ENCODE assay signal across 9 cellular contexts in the genomic region with DNA sequence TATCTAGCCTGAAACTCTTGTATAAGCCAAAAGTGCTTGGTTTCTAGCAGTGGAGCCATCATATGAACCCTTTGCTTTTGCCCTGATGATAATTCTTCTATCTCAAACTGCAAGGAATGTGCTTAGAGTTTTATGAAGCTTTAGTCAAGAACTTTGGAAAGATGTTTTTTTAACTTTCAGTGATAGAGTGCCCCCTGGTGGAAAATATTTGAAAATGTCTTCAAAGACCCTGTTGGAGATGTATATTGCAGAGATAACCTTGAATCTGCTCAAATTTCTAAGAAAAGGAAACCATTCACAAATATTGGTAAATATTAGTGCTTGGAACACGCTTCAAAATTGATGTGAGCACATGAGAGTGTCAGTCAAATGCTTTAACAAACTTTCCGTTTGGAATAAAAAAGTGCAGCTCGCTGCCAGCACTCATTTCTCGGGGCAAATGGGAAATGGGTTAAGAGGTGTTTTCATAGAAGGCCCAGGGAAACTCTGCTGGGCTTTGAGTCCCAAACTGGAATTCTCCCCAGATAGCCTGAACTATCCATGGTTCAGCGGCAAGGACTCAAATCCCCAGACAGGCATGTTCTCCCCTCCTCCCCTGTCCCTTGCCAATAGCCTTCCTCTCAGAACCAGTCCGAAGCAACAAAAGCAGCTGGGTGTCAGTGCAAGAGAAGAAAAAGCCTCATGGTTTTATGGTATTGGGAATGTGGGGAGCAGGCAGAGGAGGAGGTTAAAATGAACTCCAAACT.
A peak's percentile ranks its signal among the peaks of the same experiment; 100 is the strongest.
DNase-seq lines count a peak whose midpoint lies in the region; ATAC-seq and TF ChIP-seq lines count a peak whose summit lies in the region.
"Had no signal": no experiment of that assay in that cellular context is flagged by ENCODE, and none has a peak within 500 bp of the region (broad histone marks: within the 10 kb centered on the region; RNA-seq: fewer than 3 reads in every experiment).

No MANE protein-coding gene starts in this region.

- no peak overlapping the region for H3K27ac ChIP-seq in CD8-positive, alpha-beta T cell (ENCODE audit: low read depth, low read length)

- peaks cover 21% of the 10 kb centered on the region for H3K27me3 Mint-ChIP-seq in CD8-positive, alpha-beta T cell (ENCODE audit: low read depth)
- peaks cover 24% of the 10 kb centered on the region for H3K27me3 Mint-ChIP-seq in activated naive CD8-positive, alpha-beta T cell treated with anti-CD3 and anti-CD28 coated beads for 36 hours

- no peaks in the 10 kb centered on the region for H3K36me3 Mint-ChIP-seq in CD8-positive, alpha-beta T cell
- H3K36me3 Mint-ChIP-seq in activated naive CD8-positive, alpha-beta T cell treated with anti-CD3 and anti-CD28 coated beads for 36 hours: peaks cover 14% of the 10 kb centered on the region

- H3K27ac Mint-ChIP-seq in CD8-positive, alpha-beta T cell: no peak overlapping the region
- H3K27ac Mint-ChIP-seq in activated naive CD8-positive, alpha-beta T cell treated with anti-CD3 and anti-CD28 coated beads for 36 hours: no peak overlapping the region

- no peaks in the 10 kb centered on the region for H3K9me3 ChIP-seq in CD8-positive, alpha-beta T cell (ENCODE audit: low read length)

- DNase-seq in CD8-positive, alpha-beta T cell: no peak
- DNase-seq in HEK293T (ENCODE audit: extremely low spot score) (peak; percentile 56), SK-N-DZ (ENCODE audit: low spot score) (peak; percentile 44), fibroblast of the aortic adventitia (ENCODE audit: low read depth) (peak; percentile 72), sciatic nerve (ENCODE audit: low spot score) (no peak)
- DNase-seq in activated naive CD8-positive, alpha-beta T cell treated with anti-CD3 and anti-CD28 coated beads for 36 hours: no peak
- DNase-seq: left cardiac atrium had no signal

- no peaks in the 10 kb centered on the region for H3K4me1 ChIP-seq in CD8-positive, alpha-beta T cell (ENCODE audit: insufficient read depth, low read length)

- peak; percentile 75 for TF ChIP-seq CTCF in CD8-positive, alpha-beta T cell (IDR thresholded peaks at IDR 0.05)
- peak; percentile 48 for TF ChIP-seq CTCF in fibroblast of the aortic adventitia (IDR thresholded peaks at IDR 0.05; ENCODE audit: insufficient read depth, low read length)

- intact Hi-C loops in CD8-positive, alpha-beta T cell (cut with DNase I, micrococcal nuclease): loop anchor here (1.0 to 5.0 kb wide), 7 partner anchors 238 to 836 kb away; no protein-coding TSS in a partner anchor
- intact Hi-C loops in sciatic nerve (cut with DNase I): no loop called here

- CTCF ChIA-PET in CD8-positive, alpha-beta T cell (lab: Charles Lee): interaction anchor here (0.7 to 4.9 kb wide), 32 partner anchors 9 to 515 kb away, joined by 3 to 25 read pairs (median 4); a partner anchor contains a TSS
- CTCF ChIA-PET in HEK293T (lab: Yijun Ruan, JAX): interaction anchor here (0.9 to 1.4 kb wide), 5 partner anchors 10 to 277 kb away, joined by 3 to 5 read pairs (median 4); a partner anchor contains a TSS

- no peaks in the 10 kb centered on the region for H3K9me3 Mint-ChIP-seq in CD8-positive, alpha-beta T cell
- no peaks in the 10 kb centered on the region for H3K9me3 Mint-ChIP-seq in activated naive CD8-positive, alpha-beta T cell treated with anti-CD3 and anti-CD28 coated beads for 36 hours

- no peaks in the 10 kb centered on the region for H3K4me1 Mint-ChIP-seq in CD8-positive, alpha-beta T cell (ENCODE audit: low read depth)
- H3K4me1 Mint-ChIP-seq in activated naive CD8-positive, alpha-beta T cell treated with anti-CD3 and anti-CD28 coated beads for 36 hours: peaks cover 3% of the 10 kb centered on the region

- H3K4me3 Mint-ChIP-seq in CD8-positive, alpha-beta T cell: no peak overlapping the region
- no peak overlapping the region for H3K4me3 Mint-ChIP-seq in activated naive CD8-positive, alpha-beta T cell treated with anti-CD3 and anti-CD28 coated beads for 36 hours

- no peak overlapping the region for H3K4me3 ChIP-seq in CD8-positive, alpha-beta T cell (ENCODE audit: low read depth, low read length)
- H3K4me3 ChIP-seq in fibroblast of the aortic adventitia (ENCODE audit: low read depth, low read length): no peak overlapping the region

- no peaks in the 10 kb centered on the region for H3K36me3 ChIP-seq in CD8-positive, alpha-beta T cell (ENCODE audit: insufficient read depth, low read length)

- no peaks in the 10 kb centered on the region for H3K27me3 ChIP-seq in CD8-positive, alpha-beta T cell (ENCODE audit: insufficient read depth, low read length)

- ATAC-seq in CD8-positive, alpha-beta T cell: no peak
- peak; percentile 53 for ATAC-seq in sciatic nerve
- no peak for ATAC-seq in HG03039 (IDR thresholded peaks at IDR 0.05; ENCODE audit: unreplicated experiment)
- no peak for ATAC-seq in GM18870 (IDR thresholded peaks at IDR 0.05; ENCODE audit: unreplicated experiment)

- POLR2A ChIA-PET in CD8-positive, alpha-beta T cell (lab: Charles Lee): no interaction called here
- POLR2A ChIA-PET in HEK293T (lab: Yijun Ruan, JAX): no interaction called here

TF ChIP-seq in HEK293T, 16 proteins besides CTCF, POLR2A, EP300 and RAD21:
- TF ChIP-seq NFRKB (IDR thresholded peaks at IDR 0.05) (no peak), BHLHE40 (IDR thresholded peaks at IDR 0.05; ENCODE audit: borderline replicate concordance) (no peak), ELF4 (IDR thresholded peaks at IDR 0.05) (no peak), FOXK2 (IDR thresholded peaks at IDR 0.05) (no peak), ZNF384 (IDR thresholded peaks at IDR 0.05) (no peak), HDGF (IDR thresholded peaks at IDR 0.05; ENCODE audit: borderline replicate concordance) (no peak), L3MBTL2 (conservative IDR thresholded peaks at IDR 0.05) (no peak), SP1 (IDR thresholded peaks at IDR 0.05) (no peak), ARNT (IDR thresholded peaks at IDR 0.05) (no peak), FOXA1 (IDR thresholded peaks at IDR 0.05) (no peak)
- TF ChIP-seq, protein P1, sequence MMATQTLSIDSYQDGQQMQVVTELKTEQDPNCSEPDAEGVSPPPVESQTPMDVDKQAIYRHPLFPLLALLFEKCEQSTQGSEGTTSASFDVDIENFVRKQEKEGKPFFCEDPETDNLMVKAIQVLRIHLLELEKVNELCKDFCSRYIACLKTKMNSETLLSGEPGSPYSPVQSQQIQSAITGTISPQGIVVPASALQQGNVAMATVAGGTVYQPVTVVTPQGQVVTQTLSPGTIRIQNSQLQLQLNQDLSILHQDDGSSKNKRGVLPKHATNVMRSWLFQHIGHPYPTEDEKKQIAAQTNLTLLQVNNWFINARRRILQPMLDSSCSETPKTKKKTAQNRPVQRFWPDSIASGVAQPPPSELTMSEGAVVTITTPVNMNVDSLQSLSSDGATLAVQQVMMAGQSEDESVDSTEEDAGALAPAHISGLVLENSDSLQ (IDR thresholded peaks at IDR 0.05): no peak

Comparison
In these comparisons a context has a peak if more than half of its experiments do, and no peak if none do; other contexts are left out.
1. DNase-seq: peak in HEK293T (single experiment), SK-N-DZ (single experiment) and fibroblast of the aortic adventitia (single experiment); none in CD8-positive, alpha-beta T cell (0 of 7), sciatic nerve (single experiment) and activated naive CD8-positive, alpha-beta T cell treated with anti-CD3 and anti-CD28 coated beads for 36 hours (single experiment).